ENCODE assay signal across 15 cellular contexts in the genomic region with DNA sequence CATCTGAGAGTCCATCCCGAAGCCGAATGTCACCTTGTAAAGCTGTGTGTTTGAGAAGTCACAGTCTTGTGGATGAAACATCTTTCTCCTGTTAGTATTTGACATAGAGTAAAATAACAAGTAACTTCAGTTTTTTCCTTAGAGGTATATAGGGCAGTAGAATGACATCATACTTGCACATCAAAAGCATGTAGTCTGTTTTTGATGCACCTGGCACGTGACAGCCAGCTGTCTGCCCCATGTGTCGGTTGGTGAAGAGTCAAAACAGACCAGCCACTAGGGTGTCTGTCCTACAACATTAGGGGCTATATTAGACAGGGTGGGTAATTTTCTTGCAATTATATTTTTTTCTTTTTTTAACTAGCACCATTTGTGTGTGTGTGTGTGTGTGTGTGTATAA.
DNase-seq lines count a peak whose midpoint lies in the region; ATAC-seq lines count a peak whose summit lies in the region.
"Had no signal": no experiment of that assay in that cellular context is flagged by ENCODE, and none has a peak within 500 bp of the region (broad histone marks: within the 10 kb centered on the region; RNA-seq: fewer than 3 reads in every experiment).

No MANE protein-coding gene starts in this region.

- H3K36me3 Mint-ChIP-seq in activated T-cell treated with anti-CD3 and anti-CD28 coated beads, Interleukin-2, amount 50 U/mL, for 72 hours (ENCODE audit: insufficient read depth in 2 of 2), result peaks cover 19 to 22% of the 10 kb centered on the region in 2 donors
- peaks cover 43% of the 10 kb centered on the region for H3K36me3 Mint-ChIP-seq in activated naive CD8-positive, alpha-beta T cell treated with anti-CD3 and anti-CD28 coated beads, Interleukin-2, amount 50 U/mL, for 24 hours (ENCODE audit: low read depth)

- peak; percentile 71 to 74 for ATAC-seq in activated T-cell treated with anti-CD3 and anti-CD28 coated beads, Interleukin-2, amount 50 U/mL, for 72 hours (replicated peaks in 1 of 2)
- ATAC-seq in activated naive CD8-positive, alpha-beta T cell treated with anti-CD3 and anti-CD28 coated beads, Interleukin-2, amount 50 U/mL, for 24 hours, result peak; percentile 60
- ATAC-seq in HG03565 (IDR thresholded peaks at IDR 0.05; ENCODE audit: unreplicated experiment), result no peak

- peaks cover 0 to 2% of the 10 kb centered on the region in 2 donors for H3K9me3 Mint-ChIP-seq in activated T-cell treated with anti-CD3 and anti-CD28 coated beads, Interleukin-2, amount 50 U/mL, for 72 hours
- H3K9me3 Mint-ChIP-seq in activated naive CD8-positive, alpha-beta T cell treated with anti-CD3 and anti-CD28 coated beads, Interleukin-2, amount 50 U/mL, for 24 hours, result no peaks in the 10 kb centered on the region

- peak overlapping the region; percentile 13 to 81 for H3K4me3 Mint-ChIP-seq in activated T-cell treated with anti-CD3 and anti-CD28 coated beads, Interleukin-2, amount 50 U/mL, for 72 hours
- H3K4me3 Mint-ChIP-seq in activated naive CD8-positive, alpha-beta T cell treated with anti-CD3 and anti-CD28 coated beads, Interleukin-2, amount 50 U/mL, for 24 hours, result no peak overlapping the region
- H3K4me3 Mint-ChIP-seq: endodermal cell had no signal

- peak overlapping the region; percentile 57 for H3K27ac Mint-ChIP-seq in activated T-cell treated with anti-CD3 and anti-CD28 coated beads, Interleukin-2, amount 50 U/mL, for 72 hours
- H3K27ac Mint-ChIP-seq in activated naive CD8-positive, alpha-beta T cell treated with anti-CD3 and anti-CD28 coated beads, Interleukin-2, amount 50 U/mL, for 24 hours, result no peak overlapping the region
- H3K27ac Mint-ChIP-seq: endodermal cell had no signal

- H3K27me3 Mint-ChIP-seq in activated T-cell treated with anti-CD3 and anti-CD28 coated beads, Interleukin-2, amount 50 U/mL, for 72 hours (ENCODE audit: low read depth), result no peaks in the 10 kb centered on the region
- H3K27me3 Mint-ChIP-seq in activated naive CD8-positive, alpha-beta T cell treated with anti-CD3 and anti-CD28 coated beads, Interleukin-2, amount 50 U/mL, for 24 hours, result no peaks in the 10 kb centered on the region

- DNase-seq in activated T-cell treated with anti-CD3 and anti-CD28 coated beads, Interleukin-2, amount 50 U/mL, for 72 hours, result peak in 1 of 2 donors; percentile 56
- DNase-seq in activated T-cell treated with anti-CD3 and anti-CD28 coated beads for 4 hours, result no peak
- peak; percentile 32 for DNase-seq in T-helper 9 cell
- DNase-seq in activated naive CD8-positive, alpha-beta T cell treated with anti-CD3 and anti-CD28 coated beads, Interleukin-2, amount 50 U/mL, for 24 hours, result no peak
- DNase-seq in stimulated activated naive CD4-positive, alpha-beta T cell (lab: John Stamatoyannopoulos, UW), result peak; percentile 38 to 74 (median 61)
- no peak for DNase-seq in NCI-H1694 (lab: John Stamatoyannopoulos, UW)
- DNase-seq in activated CD8-positive, alpha-beta memory T cell treated with anti-CD3 and anti-CD28 coated beads for 24 hours, result no peak
- DNase-seq: brain microvascular endothelial cell, endodermal cell, foreskin melanocyte, NCI-H2081, NCI-H774, RPMI8226, spleen had no signal

- H3K4me1 Mint-ChIP-seq in activated T-cell treated with anti-CD3 and anti-CD28 coated beads, Interleukin-2, amount 50 U/mL, for 72 hours (ENCODE audit: low read depth), result peaks cover 50% of the 10 kb centered on the region
- H3K4me1 Mint-ChIP-seq in activated naive CD8-positive, alpha-beta T cell treated with anti-CD3 and anti-CD28 coated beads, Interleukin-2, amount 50 U/mL, for 24 hours, result peaks cover 37% of the 10 kb centered on the region

Comparison
In these comparisons a context has a peak if more than half of its experiments do, and no peak if none do; other contexts are left out.
1. DNase-seq: peak in T-helper 9 cell (single experiment) and stimulated activated naive CD4-positive, alpha-beta T cell (6 of 6); none in activated T-cell treated with anti-CD3 and anti-CD28 coated beads for 4 hours (single experiment), activated naive CD8-positive, alpha-beta T cell treated with anti-CD3 and anti-CD28 coated beads, Interleukin-2, amount 50 U/mL, for 24 hours (single experiment), NCI-H1694 (single experiment) and activated CD8-positive, alpha-beta memory T cell treated with anti-CD3 and anti-CD28 coated beads for 24 hours (single experiment).